In genomic region chr4:103996637-103997036, GRCh38 we compare ENCODE assay signal across 1 cellular context.
TF ChIP-seq lines count a peak whose summit lies in the region.

No MANE protein-coding gene starts in this region.

TF ChIP-seq in H1, 55 proteins besides CTCF, POLR2A, EP300 and RAD21 (continued from another document):
- TF ChIP-seq ATF3 (IDR thresholded peaks at IDR 0.05; ENCODE audit: insufficient read depth, low read depth, low read length) (peak; percentile 50; the same call in 1 of the 2 replicates), CREB1 (IDR thresholded peaks at IDR 0.05) (no peak), CEBPB (IDR thresholded peaks at IDR 0.05; ENCODE audit: low read depth, low read length) (no peak), JUN (IDR thresholded peaks at IDR 0.05; ENCODE audit: low read depth, low read length) (peak; percentile 88), SP1 (IDR thresholded peaks at IDR 0.05; ENCODE audit: low read depth, low read length) (peak; percentile 40; the same call in 1 of the 2 replicates), BRCA1 (IDR thresholded peaks at IDR 0.05; ENCODE audit: low read depth, low read length) (no peak), SRF (IDR thresholded peaks at IDR 0.05; ENCODE audit: low read depth, low read length) (no peak), RBBP5 (IDR thresholded peaks at IDR 0.05; ENCODE audit: borderline replicate concordance, low read depth, low read length) (no peak), JUND (IDR thresholded peaks at IDR 0.05; ENCODE audit: low read length) (peak; percentile 97), ASH2L (IDR thresholded peaks at IDR 0.05; ENCODE audit: low read length) (peak; percentile 43), YY1 (IDR thresholded peaks at IDR 0.05; ENCODE audit: low read depth, low read length) (0 out of 2 replicates have a peak, but pooled peaks have one; percentile 46)
TF ChIP-seq in H1: peak in this region for 10.
